ENCODE assay signal across 10 cellular contexts in the genomic region with DNA sequence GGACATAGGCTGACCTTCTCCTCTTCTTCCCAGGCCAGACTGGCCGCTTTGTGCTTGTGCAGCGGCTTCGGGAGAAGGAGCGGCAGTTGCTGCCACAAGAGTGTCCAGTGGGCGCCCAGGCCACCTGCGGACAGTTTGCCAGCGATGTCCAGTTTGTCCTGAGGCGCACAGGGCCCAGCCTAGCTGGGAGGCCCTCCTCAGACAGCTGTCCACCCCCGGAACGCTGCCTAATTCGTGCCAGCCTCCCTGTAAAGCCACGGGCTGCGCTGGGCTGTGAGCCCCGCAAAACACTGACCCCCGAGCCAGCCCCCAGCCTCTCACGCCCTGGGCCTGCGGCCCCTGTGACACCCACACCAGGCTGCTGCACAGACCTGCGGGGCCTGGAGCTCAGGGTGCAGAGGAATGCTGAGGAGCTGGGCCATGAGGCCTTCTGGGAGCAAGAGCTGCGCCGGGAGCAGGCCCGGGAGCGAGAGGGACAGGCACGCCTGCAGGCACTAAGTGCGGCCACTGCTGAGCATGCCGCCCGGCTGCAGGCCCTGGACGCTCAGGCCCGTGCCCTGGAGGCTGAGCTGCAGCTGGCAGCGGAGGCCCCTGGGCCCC. TPM values are rescaled to one million over a fixed set of nuclear protein-coding genes. Genes with fewer than 3 reads are reported as not detected.
DNase-seq lines count a peak whose midpoint lies in the region; ATAC-seq and TF ChIP-seq lines count a peak whose summit lies in the region.
"Had no signal": no experiment of that assay in that cellular context is flagged by ENCODE, and none has a peak within 500 bp of the region (broad histone marks: within the 10 kb centered on the region; RNA-seq: fewer than 3 reads in every experiment).

No MANE protein-coding gene starts in this region.

- peak overlapping the region; percentile 28 for H3K9ac ChIP-seq in mucosa of stomach (ENCODE audit: low read length)

- CTCF ChIA-PET in BJ (lab: Yijun Ruan, JAX): no interaction called here
- CTCF ChIA-PET in MCF 10A (lab: Yijun Ruan, JAX): interaction anchor here (0.6 kb wide), 1 partner anchor 19 kb away, joined by 3 read pairs; no protein-coding TSS in a partner anchor

- H3K4me3 ChIP-seq in BJ (ENCODE audit: low read depth, low read length) (peak overlapping the region; percentile 60; the same call in 1 of the 2 replicates), HL-60 (replicated peaks; ENCODE audit: insufficient read depth, low read length) (peak overlapping the region; percentile 72), mucosa of stomach (ENCODE audit: low read length) (peak overlapping the region; percentile 42)

- peaks cover 5% of the 10 kb centered on the region for H3K27me3 ChIP-seq in BJ (ENCODE audit: control insufficient read depth, insufficient read depth, low read length)
- H3K27me3 ChIP-seq in HL-60 (ENCODE audit: insufficient read depth, poor library complexity, severe bottlenecking): peaks cover 12% of the 10 kb centered on the region
- H3K27me3 ChIP-seq in mucosa of stomach (ENCODE audit: control insufficient read depth, insufficient read depth, low read length): peaks cover 6% of the 10 kb centered on the region

- H3K36me3 ChIP-seq in BJ (ENCODE audit: control insufficient read depth, insufficient read depth, low read length) (peaks cover 19% of the 10 kb centered on the region), mucosa of stomach (ENCODE audit: control insufficient read depth, insufficient read depth, low read length) (peaks cover 5% of the 10 kb centered on the region)

- intact Hi-C loops in MCF 10A (cut with micrococcal nuclease): loop anchor here (10.0 kb wide), 2 partner anchors 53 to 163 kb away; a partner anchor contains a TSS

- POLR2A ChIA-PET in BJ (lab: Charles Lee) (interaction anchor here (0.5 kb wide), 1 partner anchor 258 kb away, joined by 22 read pairs; no protein-coding TSS in a partner anchor), MCF 10A (lab: Yijun Ruan, JAX) (interaction anchor here (0.6 to 2.1 kb wide), 7 partner anchors 11 to 186 kb away, joined by 3 to 22 read pairs (median 3); a partner anchor contains a TSS)

- no peaks in the 10 kb centered on the region for H3K9me3 ChIP-seq in mucosa of stomach (ENCODE audit: control insufficient read depth, low read length)

- H3K27me3 Mint-ChIP-seq in MCF 10A (ENCODE audit: insufficient read depth, unreplicated experiment): no peaks in the 10 kb centered on the region

- peaks cover 55% of the 10 kb centered on the region for H3K4me1 ChIP-seq in mucosa of stomach (ENCODE audit: control insufficient read depth, insufficient read depth, low read length)

- H3K4me1 Mint-ChIP-seq in MCF 10A (ENCODE audit: insufficient read depth, unreplicated experiment): peaks cover 14% of the 10 kb centered on the region

- ATAC-seq in HG03520 (IDR thresholded peaks at IDR 0.05; ENCODE audit: unreplicated experiment): no peak

- TF ChIP-seq CTCF in BJ (IDR thresholded peaks at IDR 0.05; ENCODE audit: insufficient read depth, low read depth, low read length) (no peak), HL-60 (IDR thresholded peaks at IDR 0.05; ENCODE audit: insufficient read depth, low read length) (no peak), MCF 10A (IDR thresholded peaks at IDR 0.05; ENCODE audit: unreplicated experiment) (no peak)

- peaks cover 18% of the 10 kb centered on the region for H3K36me3 Mint-ChIP-seq in MCF 10A (ENCODE audit: insufficient read depth, unreplicated experiment)

- no peak overlapping the region for H3K27ac Mint-ChIP-seq in MCF 10A (ENCODE audit: low read depth, unreplicated experiment)

- H3K4me3 Mint-ChIP-seq in MCF 10A (ENCODE audit: unreplicated experiment): peak overlapping the region; percentile 85

- no peak for DNase-seq in BJ (ENCODE audit: low read depth)
- no peak for DNase-seq in HL-60 (ENCODE audit: low read depth in 1 of 2, low spot score in 1 of 2)
- DNase-seq in MCF 10A (ENCODE audit: unreplicated experiment): no peak
- DNase-seq in 8988T: no peak
- no peak for DNase-seq in SKM-1 (lab: John Stamatoyannopoulos, UW; ENCODE audit: unreplicated experiment)
- no peak for DNase-seq in activated CD4-positive, CD25-positive, alpha-beta regulatory T cell (lab: John Stamatoyannopoulos, UW)
- DNase-seq: GF-D8, NCI-H1930 had no signal

- TSS peak; percentile 12 for BruUV-seq in MCF 10A (replicated peaks; lab: Mats Ljungman, UMichigan)

- H3K9me3 Mint-ChIP-seq in MCF 10A (ENCODE audit: unreplicated experiment): no peaks in the 10 kb centered on the region

- H3K27ac ChIP-seq in HL-60 (replicated peaks): no peak overlapping the region

RNA-seq across cellular contexts. Expression of a gene that starts 1.4 kb away (rescaled TPM):
- 17.3 and 25.1 TPM in 2 replicates for polyA plus RNA-seq in BJ (2011; rRNA removed)
- polyA minus RNA-seq in BJ (2011; rRNA and poly(A)+ RNA removed): 4.0 and 6.5 TPM in 2 replicates
- total RNA-seq in MCF 10A (2022): 11.4 and 13.3 TPM in 2 replicates

RNA-seq across cellular contexts. Expression of a gene that starts 1.6 kb away (rescaled TPM):
- 1.6 and 2.5 TPM in 2 replicates for polyA plus RNA-seq in BJ (2011; rRNA removed)
- 0.66 and 0.77 TPM in 2 replicates for polyA minus RNA-seq in BJ (2011; rRNA and poly(A)+ RNA removed)
- 6.1 and 8.0 TPM in 2 replicates for total RNA-seq in MCF 10A (2022)

RNA-seq across cellular contexts. Expression of a gene that starts 14.1 kb away (rescaled TPM):
- polyA plus RNA-seq in BJ (2011; rRNA removed): 6.8 and 10.7 TPM in 2 replicates
- 5.8 and 8.0 TPM in 2 replicates for polyA minus RNA-seq in BJ (2011; rRNA and poly(A)+ RNA removed)
- total RNA-seq in MCF 10A (2022): 29.9 and 31.8 TPM in 2 replicates

RNA-seq across cellular contexts. Expression of a gene that starts 24.8 kb away (rescaled TPM):
- polyA plus RNA-seq in BJ (2011; rRNA removed): 0.92 and 1.5 TPM in 2 replicates
- polyA minus RNA-seq in BJ (2011; rRNA and poly(A)+ RNA removed): 0.31 and 0.71 TPM in 2 replicates
- total RNA-seq in MCF 10A (2022): 0.54 and 0.75 TPM in 2 replicates

RNA-seq across cellular contexts. Expression of a gene that starts 26.8 kb away (rescaled TPM):
- 50.3 and 90.4 TPM in 2 replicates for polyA plus RNA-seq in BJ (2011; rRNA removed)
- 49.1 and 69.2 TPM in 2 replicates for polyA minus RNA-seq in BJ (2011; rRNA and poly(A)+ RNA removed)
- 115 and 123 TPM in 2 replicates for total RNA-seq in MCF 10A (2022)
